ENCODE assay signal across 26 cellular contexts in genomic region chr12:107415834-107416233, GRCh38.
DNase-seq lines count a peak whose midpoint lies in the region; ATAC-seq and TF ChIP-seq lines count a peak whose summit lies in the region.
"Had no signal": no experiment of that assay in that cellular context is flagged by ENCODE, and none has a peak within 500 bp of the region (broad histone marks: within the 10 kb centered on the region; RNA-seq: fewer than 3 reads in every experiment).

No MANE protein-coding gene starts in this region.

- TF ChIP-seq CTCF in HFFc6 (IDR thresholded peaks at IDR 0.05) = no peak
- no peak for TF ChIP-seq CTCF in MCF 10A (IDR thresholded peaks at IDR 0.05; ENCODE audit: unreplicated experiment)
- TF ChIP-seq CTCF in A673 (conservative IDR thresholded peaks at IDR 0.05; ENCODE audit: low read depth, low read length) = no peak

- H3K9me3 Mint-ChIP-seq in HFFc6 = peaks cover 16% of the 10 kb centered on the region
- no peaks in the 10 kb centered on the region for H3K9me3 Mint-ChIP-seq in MCF 10A (ENCODE audit: unreplicated experiment)

- no peaks in the 10 kb centered on the region for H3K9me3 ChIP-seq in A673 (ENCODE audit: low read depth, low read length, poor library complexity, severe bottlenecking)
- H3K9me3 ChIP-seq: body of pancreas, heart right ventricle, uterus had no signal

- no peaks in the 10 kb centered on the region for H3K27me3 ChIP-seq in A673 (replicated peaks; ENCODE audit: insufficient read depth, low read depth, low read length, poor library complexity)
- H3K27me3 ChIP-seq: body of pancreas, neural progenitor cell, uterus had no signal

- CTCF ChIA-PET in MCF 10A (lab: Yijun Ruan, JAX) (interaction anchor here (0.6 to 0.8 kb wide), 3 partner anchors 40 to 190 kb away, joined by 3 to 5 read pairs (median 3); no protein-coding TSS in a partner anchor), A673 (lab: Charles Lee) (no interaction called here)

- POLR2A ChIA-PET in MCF 10A (lab: Yijun Ruan, JAX) = interaction anchor here (0.6 to 0.7 kb wide), 3 partner anchors 45 to 154 kb away, joined by 3 to 5 read pairs (median 3); no protein-coding TSS in a partner anchor
- POLR2A ChIA-PET in A673 (lab: Charles Lee; ENCODE audit: low non-redundant PET) = no interaction called here

- H3K4me3 ChIP-seq in A673 (ENCODE audit: low read depth, low read length, poor library complexity, severe bottlenecking) = no peak overlapping the region
- H3K4me3 ChIP-seq: body of pancreas, GM23338, heart right ventricle, neural progenitor cell, SK-N-MC, uterus had no signal

- intact Hi-C loops in MCF 10A (cut with micrococcal nuclease) (no loop called here), A673 (cut with micrococcal nuclease; ENCODE audit: unreplicated experiment) (no loop called here)

- H3K27ac Mint-ChIP-seq in HFFc6 (no peak overlapping the region; the same call in 1 of the 2 replicates), MCF 10A (ENCODE audit: low read depth, unreplicated experiment) (peak overlapping the region; percentile 46)
- H3K27ac Mint-ChIP-seq: dendritic cell treated with granulocyte-macrophage colony-stimulating factor and Interleukin-4, amounts not matched to agents 40 ng/mL and 50 ng/mL, for 4 days; GM23338; neural progenitor cell; stimulated activated naive CD8-positive, alpha-beta T cell treated with anti-CD3 and anti-CD28 coated beads, Interleukin-15, Interleukin-2, amounts not matched to agents 100 ng/mL and 50 ng/mL, for 24 hours had no signal

- no TSS peak for BruUV-seq in MCF 10A (replicated peaks; lab: Mats Ljungman, UMichigan)
- no TSS peak for BruUV-seq in A673 (replicated peaks; lab: Mats Ljungman, UMichigan)

- no peak overlapping the region for H3K27ac ChIP-seq in A673 (ENCODE audit: low read depth, low read length, poor library complexity, severe bottlenecking)
- H3K27ac ChIP-seq: body of pancreas, heart right ventricle, neural progenitor cell, SK-N-MC, uterus had no signal

- H3K27me3 Mint-ChIP-seq in HFFc6 (ENCODE audit: insufficient read depth) (peaks cover 3% of the 10 kb centered on the region; the same call in 1 of the 2 replicates), MCF 10A (ENCODE audit: insufficient read depth, unreplicated experiment) (no peaks in the 10 kb centered on the region)
- H3K27me3 Mint-ChIP-seq: dendritic cell treated with granulocyte-macrophage colony-stimulating factor and Interleukin-4, amounts not matched to agents 40 ng/mL and 50 ng/mL, for 4 days; stimulated activated naive CD8-positive, alpha-beta T cell treated with anti-CD3 and anti-CD28 coated beads, Interleukin-15, Interleukin-2, amounts not matched to agents 100 ng/mL and 50 ng/mL, for 24 hours had no signal

- H3K36me3 Mint-ChIP-seq in HFFc6 (ENCODE audit: low read depth) = no peaks in the 10 kb centered on the region
- H3K36me3 Mint-ChIP-seq in MCF 10A (ENCODE audit: insufficient read depth, unreplicated experiment) = no peaks in the 10 kb centered on the region

- H3K4me3 Mint-ChIP-seq in HFFc6 = no peak overlapping the region
- no peak overlapping the region for H3K4me3 Mint-ChIP-seq in MCF 10A (ENCODE audit: unreplicated experiment)
- H3K4me3 Mint-ChIP-seq: dendritic cell treated with granulocyte-macrophage colony-stimulating factor and Interleukin-4, amounts not matched to agents 40 ng/mL and 50 ng/mL, for 4 days; GM23338; neural progenitor cell; stimulated activated naive CD8-positive, alpha-beta T cell treated with anti-CD3 and anti-CD28 coated beads, Interleukin-15, Interleukin-2, amounts not matched to agents 100 ng/mL and 50 ng/mL, for 24 hours had no signal

- DNase-seq in AG08395 (ENCODE audit: low spot score) (peak; percentile 88), HFFc6 (peak; percentile 49), MCF 10A (ENCODE audit: unreplicated experiment) (no peak), kidney glomerular epithelial cell (lab: John Stamatoyannopoulos, UW) (peak; percentile 97), nucleus accumbens (lab: John Stamatoyannopoulos, UW) (no peak), A673 (ENCODE audit: low spot score) (no peak)
- DNase-seq: activated CD4-positive, alpha-beta T cell treated with anti-CD3 and anti-CD28 coated beads for 4 hours; activated CD8-positive, alpha-beta memory T cell treated with anti-CD3 and anti-CD28 coated beads, Interleukin-2, amount 50 U/mL, for 4 hours; activated gamma-delta T cell; body of pancreas; Calu3; GDM1; heart right ventricle; midbrain; NCI-H2107; NCI-H748 treated with DMSO at 0.1 percent for 48 hours; retina; uterus had no signal

- H3K4me1 Mint-ChIP-seq in HFFc6 (ENCODE audit: low read depth) (peaks cover 30% of the 10 kb centered on the region), MCF 10A (ENCODE audit: insufficient read depth, unreplicated experiment) (peaks cover 24% of the 10 kb centered on the region)
- H3K4me1 Mint-ChIP-seq: GM23338 had no signal

- H3K36me3 ChIP-seq in A673 (ENCODE audit: insufficient read depth, low read length, poor library complexity, severe bottlenecking) = no peaks in the 10 kb centered on the region
- H3K36me3 ChIP-seq: heart right ventricle, neural progenitor cell, uterus had no signal

- H3K4me1 ChIP-seq in A673 (ENCODE audit: insufficient read depth, low read length, poor library complexity, severe bottlenecking) = no peaks in the 10 kb centered on the region
- H3K4me1 ChIP-seq: body of pancreas, heart right ventricle, neural progenitor cell, uterus had no signal

- ATAC-seq in GM19351 (IDR thresholded peaks at IDR 0.05; ENCODE audit: unreplicated experiment) (no peak), HG03196 (IDR thresholded peaks at IDR 0.05; ENCODE audit: unreplicated experiment) (no peak)
- ATAC-seq: body of pancreas, esophagus mucosa, GM23338, heart right ventricle had no signal

Comparison
In these comparisons a context has a peak if more than half of its experiments do, and no peak if none do; other contexts are left out.
1. DNase-seq: peak in AG08395 (single experiment), HFFc6 (single experiment) and kidney glomerular epithelial cell (single experiment); none in MCF 10A (single experiment), nucleus accumbens (0 of 56) and A673 (single experiment).